23 cellular contexts compared by ENCODE assay signal in the genomic region with DNA sequence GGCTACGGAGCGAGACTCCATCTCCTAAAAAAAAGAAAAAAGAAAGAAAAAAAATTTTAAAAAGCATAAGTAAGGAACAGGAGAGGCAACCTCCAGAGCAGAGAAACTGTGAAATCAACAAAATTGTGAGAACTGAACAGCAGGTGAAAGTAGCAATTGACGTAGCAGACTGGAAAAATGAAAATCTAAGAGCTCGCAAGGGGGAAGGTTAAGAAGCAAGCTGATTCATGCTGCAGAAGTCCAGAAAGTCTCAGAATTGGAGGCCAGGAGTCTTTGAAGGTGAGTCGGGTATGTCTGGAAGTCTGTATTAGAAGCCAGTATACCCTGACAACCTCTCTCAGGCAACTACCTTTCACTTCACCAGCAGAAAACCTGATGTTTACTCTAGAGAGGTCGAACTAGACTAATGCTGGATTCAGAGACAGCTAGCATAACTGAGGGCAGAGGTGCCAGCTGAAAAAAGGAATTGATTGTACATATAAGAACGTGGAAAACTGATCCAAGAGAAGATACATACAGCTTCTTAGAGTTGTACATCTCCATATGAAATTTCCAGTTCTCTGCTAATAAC.
"Had no signal": no experiment of that assay in that cellular context is flagged by ENCODE, and none has a peak within 500 bp of the region (broad histone marks: within the 10 kb centered on the region; RNA-seq: fewer than 3 reads in every experiment).

No MANE protein-coding gene starts in this region.

- H3K27ac Mint-ChIP-seq: activated CD4-positive, alpha-beta T cell treated with anti-CD3 and anti-CD28 coated beads for 36 hours; activated CD8-positive, alpha-beta T cell treated with anti-CD3 and anti-CD28 coated beads for 36 hours; activated naive CD4-positive, alpha-beta T cell treated with anti-CD3 and anti-CD28 coated beads, Interleukin-2, amount 50 U/mL, for 24 hours had no signal

- H3K4me3 ChIP-seq: cardiac muscle cell, Peyer's patch, SJCRH30 had no signal

- H3K27ac ChIP-seq: brain microvascular endothelial cell, Peyer's patch, RWPE1, SJCRH30, VCaP had no signal

- DNase-seq: activated CD4-positive, alpha-beta T cell treated with anti-CD3 and anti-CD28 coated beads for 36 hours; activated CD4-positive, CD25-positive, alpha-beta regulatory T cell; activated CD8-positive, alpha-beta memory T cell treated with anti-CD3 and anti-CD28 coated beads, Interleukin-2, amount 50 U/mL, for 4 hours; activated CD8-positive, alpha-beta T cell treated with anti-CD3 and anti-CD28 coated beads for 36 hours; aorta; brain microvascular endothelial cell; cerebellar nuclear complex; KG1; NCI-H1048; NCI-H146; NCI-H187 treated with DMSO at 0.1 percent for 48 hours; NCI-H2081 treated with DMSO at 0.1 percent for 48 hours; NCI-H345; NCI-H524; Peyer's patch; Right ventricle myocardium superior; SJCRH30; SK-N-SH; T-helper 1 cell had no signal

- H3K27me3 ChIP-seq: brain microvascular endothelial cell, cardiac muscle cell, Peyer's patch, SJCRH30 had no signal

- H3K27me3 Mint-ChIP-seq: activated CD4-positive, alpha-beta T cell treated with anti-CD3 and anti-CD28 coated beads for 36 hours; activated CD8-positive, alpha-beta T cell treated with anti-CD3 and anti-CD28 coated beads for 36 hours; activated naive CD4-positive, alpha-beta T cell treated with anti-CD3 and anti-CD28 coated beads, Interleukin-2, amount 50 U/mL, for 24 hours had no signal

- H3K9ac ChIP-seq: SK-N-SH had no signal

- ATAC-seq: activated CD4-positive, alpha-beta T cell treated with anti-CD3 and anti-CD28 coated beads for 36 hours; activated CD8-positive, alpha-beta T cell treated with anti-CD3 and anti-CD28 coated beads for 36 hours had no signal

- H3K4me3 Mint-ChIP-seq: activated CD4-positive, alpha-beta T cell treated with anti-CD3 and anti-CD28 coated beads for 36 hours; activated CD8-positive, alpha-beta T cell treated with anti-CD3 and anti-CD28 coated beads for 36 hours; activated naive CD4-positive, alpha-beta T cell treated with anti-CD3 and anti-CD28 coated beads, Interleukin-2, amount 50 U/mL, for 24 hours had no signal

- H3K4me1 ChIP-seq: Peyer's patch, SJCRH30 had no signal

- H3K36me3 ChIP-seq: brain microvascular endothelial cell, cardiac muscle cell, Peyer's patch, SJCRH30 had no signal

- H3K4me1 Mint-ChIP-seq: activated CD4-positive, alpha-beta T cell treated with anti-CD3 and anti-CD28 coated beads for 36 hours; activated naive CD4-positive, alpha-beta T cell treated with anti-CD3 and anti-CD28 coated beads, Interleukin-2, amount 50 U/mL, for 24 hours had no signal

- H3K9me3 ChIP-seq: SK-N-SH had no signal
